Comparison of ENCODE assay signal across 8 cellular contexts in the genomic region with DNA sequence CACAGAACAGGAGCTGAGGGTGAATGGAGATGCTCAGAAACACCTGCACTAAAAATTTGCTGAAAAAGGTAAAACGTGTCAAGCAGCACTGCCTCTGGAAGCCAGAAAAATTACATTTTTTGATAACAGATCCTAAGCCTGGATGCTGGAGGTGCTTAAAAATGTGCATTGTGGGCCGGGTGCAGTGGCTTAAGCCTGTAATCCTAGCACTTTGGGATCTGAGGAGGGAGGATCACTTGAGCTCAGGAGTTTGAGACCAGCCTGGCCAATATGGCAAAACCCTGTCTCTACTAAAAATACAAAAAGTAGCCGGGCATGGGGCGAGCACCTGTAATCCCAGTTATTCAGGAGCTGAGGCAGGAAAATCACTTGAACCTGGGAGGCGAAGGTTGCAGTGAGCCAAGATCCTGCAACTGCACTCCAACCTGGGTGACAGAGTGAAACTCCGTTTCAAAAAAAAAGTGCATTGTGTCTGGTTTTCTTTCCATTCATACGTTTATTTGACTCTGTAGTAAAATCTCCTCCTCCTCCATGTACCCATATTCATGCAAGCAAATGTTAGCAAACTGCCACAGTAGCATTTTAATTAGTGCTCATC.
DNase-seq lines count a peak whose midpoint lies in the region; ATAC-seq and TF ChIP-seq lines count a peak whose summit lies in the region.

No MANE protein-coding gene starts in this region.

- H3K9me3 ChIP-seq in DND-41 (ENCODE audit: insufficient read depth, low read length, severe bottlenecking) (no peaks in the 10 kb centered on the region), neutrophil (no peaks in the 10 kb centered on the region)

- H4K20me1 ChIP-seq in DND-41 (ENCODE audit: insufficient read depth, low read length), result no peaks in the 10 kb centered on the region

- peak overlapping the region; percentile 68 for H3K9ac ChIP-seq in DND-41 (ENCODE audit: low read depth, low read length)

- peaks cover 30% of the 10 kb centered on the region for H3K79me2 ChIP-seq in DND-41 (ENCODE audit: insufficient read depth, low read length)

- TF ChIP-seq POLR2A in NB4 (IDR thresholded peaks at IDR 0.05; ENCODE audit: extremely low read depth, insufficient read length), result no peak

- H3K27ac ChIP-seq in DND-41 (ENCODE audit: low read length), result peak overlapping the region; percentile 90
- peak overlapping the region; percentile 84 for H3K27ac ChIP-seq in neutrophil

- H3K36me3 ChIP-seq in DND-41 (ENCODE audit: insufficient read depth, low read length) (peaks cover 18% of the 10 kb centered on the region), neutrophil (peaks cover 16% of the 10 kb centered on the region)

- no peaks in the 10 kb centered on the region for H3K9me3 Mint-ChIP-seq in effector memory CD8-positive, alpha-beta T cell

- H3K4me3 Mint-ChIP-seq in effector memory CD8-positive, alpha-beta T cell, result peak overlapping the region; percentile 86 to 100

- no peaks in the 10 kb centered on the region for H3K27me3 Mint-ChIP-seq in effector memory CD8-positive, alpha-beta T cell

- H3K4me1 ChIP-seq in DND-41 (ENCODE audit: insufficient read depth, low read length), result peaks cover 46% of the 10 kb centered on the region
- peaks cover 25 to 42% of the 10 kb centered on the region in 2 experiments for H3K4me1 ChIP-seq in neutrophil (ENCODE audit: control insufficient read depth in 1 of 2, insufficient read depth in 1 of 2, low read depth in 1 of 2, low read length in 1 of 2)

- H3K27me3 ChIP-seq in DND-41 (ENCODE audit: insufficient read depth, low read length, poor library complexity), result no peaks in the 10 kb centered on the region
- no peaks in the 10 kb centered on the region for H3K27me3 ChIP-seq in neutrophil

- H3K4me2 ChIP-seq in DND-41 (ENCODE audit: insufficient read depth, low read length), result peak overlapping the region; percentile 84

- peak overlapping the region; percentile 71 for H2AFZ ChIP-seq in DND-41 (ENCODE audit: low read depth, low read length)

- peaks cover 24% of the 10 kb centered on the region for H3K36me3 Mint-ChIP-seq in effector memory CD8-positive, alpha-beta T cell (ENCODE audit: insufficient read depth)

- peak overlapping the region; percentile 97 to 100 for H3K27ac Mint-ChIP-seq in effector memory CD8-positive, alpha-beta T cell

- DNase-seq in DND-41 (no peak), NB4 (ENCODE audit: low read depth) (no peak), COR-L47 (lab: John Stamatoyannopoulos, UW) (no peak), NCI-H748 (lab: John Stamatoyannopoulos, UW; ENCODE audit: unreplicated experiment) (no peak), NCI-H2081 treated with DMSO at 0.1 percent for 48 hours (lab: John Stamatoyannopoulos, UW) (no peak)
- no peak for DNase-seq in effector memory CD8-positive, alpha-beta T cell

- peak overlapping the region; percentile 66; a peak in 3 of 4 replicates for H3K4me3 ChIP-seq in DND-41 (ENCODE audit: low read depth in 1 of 2, low read length in 2 of 2)
- peak overlapping the region; percentile 91 for H3K4me3 ChIP-seq in NB4 (ENCODE audit: low read depth, low read length)
- H3K4me3 ChIP-seq in neutrophil (ENCODE audit: low read depth in 1 of 2, low read length in 1 of 2), result peak overlapping the region; percentile 63 to 83

- TF ChIP-seq CTCF in DND-41 (IDR thresholded peaks at IDR 0.05; ENCODE audit: borderline replicate concordance, extremely low read depth, low read length, poor library complexity, severe bottlenecking) (no peak), NB4 (IDR thresholded peaks at IDR 0.05; ENCODE audit: low read depth, low read length) (no peak), neutrophil (IDR thresholded peaks at IDR 0.05) (no peak)

- peaks cover 28 to 43% of the 10 kb centered on the region in 2 donors for H3K4me1 Mint-ChIP-seq in effector memory CD8-positive, alpha-beta T cell (ENCODE audit: low read depth in 2 of 2)

- peak; percentile 20 for ATAC-seq in DND-41 (ENCODE audit: insufficient read depth, low read depth)
- peak; percentile 16 for ATAC-seq in effector memory CD8-positive, alpha-beta T cell (replicated peaks)
- no peak for ATAC-seq in HG03039 (IDR thresholded peaks at IDR 0.05; ENCODE audit: unreplicated experiment)
